ENCODE assay signal across 35 cellular contexts in genomic region chr11:124592627-124593026, GRCh38. TPM values are rescaled to one million over a fixed set of nuclear protein-coding genes. Genes with fewer than 3 reads are reported as not detected.
"Had no signal": no experiment of that assay in that cellular context is flagged by ENCODE, and none has a peak within 500 bp of the region (broad histone marks: within the 10 kb centered on the region; RNA-seq: fewer than 3 reads in every experiment).

No MANE protein-coding gene starts in this region.

- H3K4me1 ChIP-seq: pancreas, prostate gland, spleen, suprapubic skin, testis, tibial nerve, upper lobe of left lung, uterus had no signal

- H3K27ac ChIP-seq: neutrophil, pancreas, prostate gland, skin epidermis, spleen, suprapubic skin, testis, tibial nerve, upper lobe of left lung, uterus had no signal

- H3K27me3 ChIP-seq: testis, tibial nerve, upper lobe of left lung had no signal

- H3K36me3 ChIP-seq: neutrophil, pancreas, prostate gland, spleen, suprapubic skin, tibial nerve, upper lobe of left lung, uterus had no signal

- DNase-seq: naive B cell; naive thymus-derived CD8-positive, alpha-beta T cell; nephron progenitor cell; nucleus accumbens; pancreas; right cardiac atrium; spleen; stimulated activated CD4-positive, alpha-beta T cell treated with anti-CD3 and anti-CD28 coated beads, Interleukin-12 subunit alpha, Interleukin-12 subunit beta, amount 100 ng/mL, for 4 hours; stimulated activated CD4-positive, alpha-beta T cell treated with anti-CD3 and anti-CD28 coated beads, Interleukin-1b, Interleukin-23, amount 100 ng/mL, for 48 hours; stimulated activated CD4-positive, alpha-beta T cell treated with anti-CD3 and anti-CD28 coated beads, Interleukin-4, amount 100 ng/mL, for 1 hour; stimulated activated CD4-positive, alpha-beta T cell treated with anti-CD3 and anti-CD28 coated beads, Interleukin-4, amount 100 ng/mL, for 4 hours; stimulated activated CD8-positive, alpha-beta memory T cell treated with anti-CD3 and anti-CD28 coated beads, Interleukin-4, amount 100 ng/mL, for 48 hours; stimulated activated naive CD4-positive, alpha-beta T cell; stimulated activated naive CD8-positive, alpha-beta T cell treated with anti-CD3 and anti-CD28 coated beads, Interleukin-15, amount 100 ng/mL, for 72 hours; stimulated activated naive CD8-positive, alpha-beta T cell treated with anti-CD3 and anti-CD28 coated beads, Interleukin-15, Interleukin-2, amounts not matched to agents 100 U/mL and 50 U/mL, for 24 hours; substantia nigra; testis; trophoblast cell; upper lobe of left lung; uterus had no signal

- H3K4me3 ChIP-seq: pancreas, prostate gland, skin epidermis, smooth muscle cell, spleen, suprapubic skin, testis, tibial nerve, upper lobe of left lung, uterus had no signal

- H3K9me3 ChIP-seq: neutrophil, pancreas, prostate gland, spleen, suprapubic skin, testis, tibial nerve, upper lobe of left lung, uterus had no signal

RNA-seq across cellular contexts. Expression of gene PANX3, which starts 18.6 kb away (rescaled TPM):
- total RNA-seq: naive thymus-derived CD8-positive, alpha-beta T cell; natural killer cell treated with Interleukin-12 subunit alpha and Interleukin-12 subunit beta and Interleukin-15 and Interleukin-18, amount 100 ng/mL, for 72 hours; neural crest cell; omental fat pad; osteocyte; pancreas; posterior vena cava; prostate gland; pulmonary artery endothelial cell; renal cortical epithelial cell; right cardiac atrium; sciatic nerve; smooth muscle cell; spleen; suprapubic skin; tibial nerve; upper lobe of left lung; urinary bladder; uterus had no signal

RNA-seq across cellular contexts. Expression of gene OR8A1, which starts 22.8 kb away (rescaled TPM):
- total RNA-seq: naive thymus-derived CD8-positive, alpha-beta T cell; natural killer cell treated with Interleukin-12 subunit alpha and Interleukin-12 subunit beta and Interleukin-15 and Interleukin-18, amount 100 ng/mL, for 72 hours; neural crest cell; omental fat pad; osteocyte; pancreas; prostate gland; pulmonary artery endothelial cell; renal cortical epithelial cell; right cardiac atrium; sciatic nerve; smooth muscle cell; spleen; suprapubic skin; tibial nerve; upper lobe of left lung; urinary bladder; uterus had no signal

RNA-seq across cellular contexts. Expression of gene OR8B12, which starts 49.2 kb away (rescaled TPM):
- total RNA-seq: naive thymus-derived CD8-positive, alpha-beta T cell; natural killer cell treated with Interleukin-12 subunit alpha and Interleukin-12 subunit beta and Interleukin-15 and Interleukin-18, amount 100 ng/mL, for 72 hours; neural crest cell; omental fat pad; osteocyte; pancreas; posterior vena cava; prostate gland; pulmonary artery endothelial cell; renal cortical epithelial cell; right cardiac atrium; sciatic nerve; smooth muscle cell; spleen; suprapubic skin; testis; tibial nerve; upper lobe of left lung; urinary bladder; uterus had no signal
